13 cellular contexts compared by ENCODE assay signal in genomic region chr7:144019457-144019856, GRCh38. TPM values are rescaled to one million over a fixed set of nuclear protein-coding genes. Genes with fewer than 3 reads are reported as not detected.
A peak's percentile ranks its signal among the peaks of the same experiment; 100 is the strongest.
DNase-seq lines count a peak whose midpoint lies in the region; ATAC-seq, FAIRE-seq and TF ChIP-seq lines count a peak whose summit lies in the region.
"Had no signal": no experiment of that assay in that cellular context is flagged by ENCODE, and none has a peak within 500 bp of the region (broad histone marks: within the 10 kb centered on the region; RNA-seq: fewer than 3 reads in every experiment).

No MANE protein-coding gene starts in this region.

- H3K4me3 Mint-ChIP-seq in chondrocyte (ENCODE audit: unreplicated experiment) = no peak overlapping the region
- H3K4me3 Mint-ChIP-seq: activated B cell treated with CpG ODN at 0.5 μM for 24 hours; CD4-positive, alpha-beta T cell; stimulated activated memory B cell treated with anti-CD40 and anti-IgM and Interleukin-4, amounts not matched to agents 10 μg/mL and 1 μg/mL and 100 μg/mL, for 72 hours had no signal

- peak overlapping the region; percentile 74 for H3K27ac Mint-ChIP-seq in chondrocyte (ENCODE audit: unreplicated experiment)
- H3K27ac Mint-ChIP-seq: activated B cell treated with CpG ODN at 0.5 μM for 24 hours; CD4-positive, alpha-beta T cell; stimulated activated memory B cell treated with anti-CD40 and anti-IgM and Interleukin-4, amounts not matched to agents 10 μg/mL and 1 μg/mL and 100 μg/mL, for 72 hours had no signal

- H3K27me3 Mint-ChIP-seq in chondrocyte (ENCODE audit: low read depth) = peaks cover 2% of the 10 kb centered on the region
- H3K27me3 Mint-ChIP-seq: activated B cell treated with CpG ODN at 0.5 μM for 24 hours; CD4-positive, alpha-beta T cell had no signal

- H3K4me3 ChIP-seq in left lung = no peak overlapping the region

- no peaks in the 10 kb centered on the region for H3K27me3 ChIP-seq in left lung

- TF ChIP-seq CTCF in chondrocyte (IDR thresholded peaks at IDR 0.05) (no peak), left lung (IDR thresholded peaks at IDR 0.05) (no peak)

- intact Hi-C loops in left lung (cut with DNase I) = no loop called here

- peak overlapping the region in 1 of 2 donors; percentile 41 for H3K27ac ChIP-seq in left lung

- H3K9me3 Mint-ChIP-seq in chondrocyte (ENCODE audit: low read depth) = no peaks in the 10 kb centered on the region
- H3K9me3 Mint-ChIP-seq: activated B cell treated with CpG ODN at 0.5 μM for 24 hours; CD4-positive, alpha-beta T cell; stimulated activated memory B cell treated with anti-CD40 and anti-IgM and Interleukin-4, amounts not matched to agents 10 μg/mL and 1 μg/mL and 100 μg/mL, for 72 hours had no signal

- DNase-seq in AG08395 (ENCODE audit: low spot score) (peak; percentile 61), HTR-8/SVneo (ENCODE audit: insufficient read length, low spot score) (peak; percentile 5), chondrocyte (ENCODE audit: low spot score) (no peak), left lung (no peak), superior temporal gyrus (ENCODE audit: extremely low spot score) (no peak), cortex of kidney (lab: John Stamatoyannopoulos, UW) (no peak), D341Med (ENCODE audit: low spot score) (no peak)
- DNase-seq in stimulated activated CD4-positive, alpha-beta T cell treated with anti-CD3 and anti-CD28 coated beads, Interleukin-1b, Interleukin-23, amount 100 ng/mL, for 48 hours = no peak
- DNase-seq: activated B cell treated with CpG ODN at 0.5 μM for 24 hours; CD4-positive, alpha-beta T cell had no signal

- H3K4me1 ChIP-seq in left lung = no peaks in the 10 kb centered on the region

- no peaks in the 10 kb centered on the region for H3K36me3 Mint-ChIP-seq in chondrocyte (ENCODE audit: low read depth)
- H3K36me3 Mint-ChIP-seq: stimulated activated memory B cell treated with anti-CD40 and anti-IgM and Interleukin-4, amounts not matched to agents 10 μg/mL and 1 μg/mL and 100 μg/mL, for 72 hours had no signal

- H3K36me3 ChIP-seq in left lung = no peaks in the 10 kb centered on the region

- no peaks in the 10 kb centered on the region for H3K9me3 ChIP-seq in left lung

- H3K4me1 Mint-ChIP-seq in chondrocyte (ENCODE audit: low read depth) = peaks cover 20% of the 10 kb centered on the region
- H3K4me1 Mint-ChIP-seq: activated B cell treated with CpG ODN at 0.5 μM for 24 hours; stimulated activated memory B cell treated with anti-CD40 and anti-IgM and Interleukin-4, amounts not matched to agents 10 μg/mL and 1 μg/mL and 100 μg/mL, for 72 hours had no signal

- peak; percentile 41 for ATAC-seq in left lung
- ATAC-seq: HCT116; stimulated activated memory B cell treated with anti-CD40 and anti-IgM and Interleukin-4, amounts not matched to agents 10 μg/mL and 1 μg/mL and 100 μg/mL, for 72 hours had no signal

- no peak for FAIRE-seq in HTR-8/SVneo (lab: Jason Lieb, UNC)

RNA-seq across cellular contexts. Expression of gene OR6B1, which starts 19.3 kb away (rescaled TPM):
- total RNA-seq in chondrocyte = not detected in 3 replicates
- not detected for total RNA-seq in left lung
- total RNA-seq: activated B cell treated with CpG ODN at 0.5 μM for 24 hours; CD4-positive, alpha-beta T cell; posterior vena cava had no signal

RNA-seq across cellular contexts. Expression of gene OR2A5, which starts 29.3 kb away (rescaled TPM):
- not detected in 3 replicates for total RNA-seq in chondrocyte
- not detected for total RNA-seq in left lung
- total RNA-seq: activated B cell treated with CpG ODN at 0.5 μM for 24 hours; CD4-positive, alpha-beta T cell; posterior vena cava had no signal

RNA-seq across cellular contexts. Expression of gene OR2A25, which starts 50.2 kb away (rescaled TPM):
- not detected in 3 replicates for total RNA-seq in chondrocyte
- total RNA-seq in left lung = not detected
- total RNA-seq: activated B cell treated with CpG ODN at 0.5 μM for 24 hours; CD4-positive, alpha-beta T cell; posterior vena cava had no signal

Comparison
In these comparisons a context has a peak if more than half of its experiments do, and no peak if none do; other contexts are left out.
1. DNase-seq: peak in AG08395 (single experiment) and HTR-8/SVneo (single experiment); none in chondrocyte (single experiment), left lung (0 of 2), superior temporal gyrus (single experiment), cortex of kidney (single experiment), D341Med (single experiment) and stimulated activated CD4-positive, alpha-beta T cell treated with anti-CD3 and anti-CD28 coated beads, Interleukin-1b, Interleukin-23, amount 100 ng/mL, for 48 hours (single experiment).